In the genomic region with DNA sequence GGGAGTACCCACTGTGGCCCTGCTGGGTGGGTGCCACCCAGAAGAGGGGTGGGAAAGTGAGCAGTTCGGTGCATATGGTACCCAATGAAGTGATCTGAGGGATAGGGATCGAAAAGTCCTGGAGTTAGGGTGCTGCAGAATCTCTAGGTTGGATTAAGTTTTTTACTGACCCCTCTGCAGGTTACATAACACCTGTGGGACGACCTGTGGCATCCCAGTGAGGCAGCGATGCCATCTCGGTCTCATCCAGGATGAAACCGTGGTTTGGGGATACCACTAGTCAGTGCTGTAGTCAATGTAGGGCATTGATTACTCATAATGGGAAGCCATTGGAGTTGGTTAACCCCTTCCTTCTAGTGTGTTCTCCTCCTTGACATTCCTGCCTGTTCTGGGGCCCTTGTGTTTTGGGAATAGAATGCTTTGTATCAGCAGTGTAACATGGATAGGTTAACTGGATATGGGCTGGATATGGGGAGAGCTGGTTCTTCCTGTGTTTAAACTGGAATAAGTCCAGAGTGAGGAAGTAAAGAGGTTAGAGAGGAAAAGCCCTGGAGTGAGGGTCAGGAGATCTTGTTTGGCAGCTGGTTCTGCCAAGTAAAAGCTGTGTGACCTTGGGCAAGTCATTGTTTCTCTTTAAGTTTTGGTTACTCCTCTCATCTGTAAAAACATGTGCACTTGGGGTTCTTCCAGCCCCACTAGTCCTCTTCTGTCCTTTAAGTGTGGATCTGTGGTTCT, we compare ENCODE assay signal across 13 cellular contexts. TPM values are rescaled to one million over a fixed set of nuclear protein-coding genes. Genes with fewer than 3 reads are reported as not detected.
A peak's percentile ranks its signal among the peaks of the same experiment; 100 is the strongest.
DNase-seq lines count a peak whose midpoint lies in the region; ATAC-seq and TF ChIP-seq lines count a peak whose summit lies in the region.
"Had no signal": no experiment of that assay in that cellular context is flagged by ENCODE, and none has a peak within 500 bp of the region (broad histone marks: within the 10 kb centered on the region; RNA-seq: fewer than 3 reads in every experiment).

No MANE protein-coding gene starts in this region.

- TF ChIP-seq CTCF in hepatocyte (IDR thresholded peaks at IDR 0.05; ENCODE audit: poor library complexity) = no peak
- no peak for TF ChIP-seq CTCF in type B pancreatic cell (conservative IDR thresholded peaks at IDR 0.05)

- H3K4me3 ChIP-seq in hepatocyte = no peak overlapping the region

- no peak for ATAC-seq in activated T-cell treated with anti-CD3 and anti-CD28 coated beads, Interleukin-2, amount 50 U/mL, for 72 hours (replicated peaks in 1 of 2)
- no peak for ATAC-seq in T-helper 17 cell

- H3K27me3 ChIP-seq in hepatocyte = no peaks in the 10 kb centered on the region
- H3K27me3 ChIP-seq: brain microvascular endothelial cell, right lobe of liver, tibial nerve had no signal

- peak overlapping the region; percentile 76 to 93 for H3K4me3 Mint-ChIP-seq in activated T-cell treated with anti-CD3 and anti-CD28 coated beads, Interleukin-2, amount 50 U/mL, for 72 hours
- H3K4me3 Mint-ChIP-seq in T-helper 17 cell (peak overlapping the region; percentile 99), type B pancreatic cell (peak overlapping the region; percentile 87)

- H3K27ac ChIP-seq in hepatocyte = no peak overlapping the region
- H3K27ac ChIP-seq: brain microvascular endothelial cell had no signal

- peaks cover 0 to 3% of the 10 kb centered on the region in 2 donors for H3K9me3 Mint-ChIP-seq in activated T-cell treated with anti-CD3 and anti-CD28 coated beads, Interleukin-2, amount 50 U/mL, for 72 hours
- no peaks in the 10 kb centered on the region for H3K9me3 Mint-ChIP-seq in type B pancreatic cell

- peaks cover 19% of the 10 kb centered on the region for H3K27me3 Mint-ChIP-seq in activated T-cell treated with anti-CD3 and anti-CD28 coated beads, Interleukin-2, amount 50 U/mL, for 72 hours (ENCODE audit: low read depth)
- H3K27me3 Mint-ChIP-seq in T-helper 17 cell = no peaks in the 10 kb centered on the region
- no peaks in the 10 kb centered on the region for H3K27me3 Mint-ChIP-seq in type B pancreatic cell

- no peaks in the 10 kb centered on the region for H3K79me2 ChIP-seq in hepatocyte

- no peaks in the 10 kb centered on the region for H3K9me2 ChIP-seq in hepatocyte (replicated peaks; ENCODE audit: insufficient read depth)

- H3K36me3 Mint-ChIP-seq in activated T-cell treated with anti-CD3 and anti-CD28 coated beads, Interleukin-2, amount 50 U/mL, for 72 hours (ENCODE audit: insufficient read depth in 2 of 2) = no peaks in the 10 kb centered on the region
- peaks cover 3% of the 10 kb centered on the region for H3K36me3 Mint-ChIP-seq in T-helper 17 cell (ENCODE audit: low read depth)
- H3K36me3 Mint-ChIP-seq in type B pancreatic cell = no peaks in the 10 kb centered on the region

- no peaks in the 10 kb centered on the region for H3K9me3 ChIP-seq in T-helper 17 cell (ENCODE audit: control insufficient read depth, low read length, poor library complexity, severe bottlenecking)
- H3K9me3 ChIP-seq in hepatocyte (ENCODE audit: low read depth) = no peaks in the 10 kb centered on the region
- H3K9me3 ChIP-seq: right lobe of liver had no signal

- H3K4me2 ChIP-seq in hepatocyte = peak overlapping the region; percentile 71

- peaks cover 46% of the 10 kb centered on the region for H3K4me1 Mint-ChIP-seq in activated T-cell treated with anti-CD3 and anti-CD28 coated beads, Interleukin-2, amount 50 U/mL, for 72 hours (ENCODE audit: low read depth)
- peaks cover 13% of the 10 kb centered on the region for H3K4me1 Mint-ChIP-seq in T-helper 17 cell
- peaks cover 23% of the 10 kb centered on the region for H3K4me1 Mint-ChIP-seq in type B pancreatic cell (ENCODE audit: unreplicated experiment)

- H2AFZ ChIP-seq in hepatocyte = no peak overlapping the region

- no peaks in the 10 kb centered on the region for H3K36me3 ChIP-seq in hepatocyte (replicated peaks; ENCODE audit: insufficient read depth, low read depth)
- H3K36me3 ChIP-seq: brain microvascular endothelial cell, right lobe of liver, tibial nerve had no signal

- H3K4me1 ChIP-seq in hepatocyte (ENCODE audit: insufficient read depth) = peaks cover 5% of the 10 kb centered on the region
- H3K4me1 ChIP-seq: right lobe of liver had no signal

- 93% methylated on average over 6 of the region's 6 CpGs for WGBS in hepatocyte (ENCODE audit: low lambda C conversion rate, missing lambda C conversion rate)

- peak in 1 of 2 donors; percentile 30 for DNase-seq in activated T-cell treated with anti-CD3 and anti-CD28 coated beads, Interleukin-2, amount 50 U/mL, for 72 hours
- DNase-seq in activated T-cell treated with anti-CD3 and anti-CD28 coated beads, Interleukin-2, amount 50 U/mL, for 1 hour = no peak
- DNase-seq in T-helper 17 cell (no peak), hepatocyte (ENCODE audit: low spot score) (no peak), type B pancreatic cell (ENCODE audit: extremely low spot score, unreplicated experiment) (no peak), GM19240 (ENCODE audit: insufficient read length, low spot score) (no peak), NCI-H187 (lab: John Stamatoyannopoulos, UW) (no peak), HuH-7.5 (ENCODE audit: low spot score) (no peak)
- DNase-seq: brain microvascular endothelial cell, NCI-H1105, NCI-H526 treated with DMSO at 0.1 percent for 48 hours had no signal

- peak overlapping the region; percentile 92 for H3K27ac Mint-ChIP-seq in activated T-cell treated with anti-CD3 and anti-CD28 coated beads, Interleukin-2, amount 50 U/mL, for 72 hours
- H3K27ac Mint-ChIP-seq in T-helper 17 cell (peak overlapping the region; percentile 96), type B pancreatic cell (peak overlapping the region; percentile 94)

- no peaks in the 10 kb centered on the region for H4K20me1 ChIP-seq in hepatocyte (ENCODE audit: insufficient read depth, poor library complexity, severe bottlenecking)

RNA-seq across cellular contexts. Expression of a gene that starts 42.8 kb away (rescaled TPM):
- 100 to 1,000 TPM in 1 of 2 donors, 10 to 100 TPM in 1; 96.3 to 107 TPM for total RNA-seq in activated T-cell treated with anti-CD3 and anti-CD28 coated beads, Interleukin-2, amount 50 U/mL, for 72 hours
- total RNA-seq in T-helper 17 cell (10 to 100 TPM; 53.0 to 72.5 TPM), hepatocyte (128 TPM in 2 replicates), type B pancreatic cell (ENCODE audit: low replicate concordance) (23.9 and 117 TPM in 2 replicates)
- 129 and 178 TPM in 2 replicates for polyA plus RNA-seq in hepatocyte
